Comparison of ENCODE assay signal across 16 cellular contexts in the genomic region with DNA sequence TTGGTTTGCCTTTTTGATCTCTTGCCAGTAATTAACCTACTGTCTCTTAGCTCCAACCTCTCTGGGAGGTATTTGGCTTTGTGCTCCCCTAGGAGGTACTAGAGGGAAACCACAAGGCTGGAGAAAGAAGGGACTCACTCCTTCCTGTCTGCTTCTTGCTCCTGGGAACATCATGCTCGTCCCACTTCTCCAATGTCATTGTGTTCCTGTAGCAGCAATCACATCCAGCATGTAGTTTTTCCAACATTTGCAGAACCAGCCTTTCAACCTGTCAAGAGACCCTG. TPM values are rescaled to one million over a fixed set of nuclear protein-coding genes. Genes with fewer than 3 reads are reported as not detected.
DNase-seq lines count a peak whose midpoint lies in the region; ATAC-seq and TF ChIP-seq lines count a peak whose summit lies in the region.
"Had no signal": no experiment of that assay in that cellular context is flagged by ENCODE, and none has a peak within 500 bp of the region (broad histone marks: within the 10 kb centered on the region; RNA-seq: fewer than 3 reads in every experiment).

No MANE protein-coding gene starts in this region.

- peak overlapping the region; percentile 31 for H3K4me3 ChIP-seq in CD8-positive, alpha-beta T cell (ENCODE audit: low read depth, low read length)
- no peak overlapping the region for H3K4me3 ChIP-seq in mesendoderm (ENCODE audit: low read length)
- H3K4me3 ChIP-seq: body of pancreas, testis had no signal

- H3K9me3 ChIP-seq in CD8-positive, alpha-beta T cell (ENCODE audit: low read length) = no peaks in the 10 kb centered on the region
- H3K9me3 ChIP-seq: body of pancreas, testis had no signal

- no peak overlapping the region for H2BK120ac ChIP-seq in mesendoderm (ENCODE audit: low read depth, low read length)

- H2BK15ac ChIP-seq in mesendoderm (replicated peaks; ENCODE audit: low read depth) = no peak overlapping the region

- H3K27me3 Mint-ChIP-seq in activated CD4-positive, alpha-beta T cell treated with anti-CD3 and anti-CD28 coated beads, Interleukin-2, amount 10 ng/mL, durations not matched to agents 7 days and 5 days = no peaks in the 10 kb centered on the region
- no peaks in the 10 kb centered on the region for H3K27me3 Mint-ChIP-seq in CD8-positive, alpha-beta T cell (ENCODE audit: low read depth)
- H3K27me3 Mint-ChIP-seq in activated CD8-positive, alpha-beta T cell treated with anti-CD3 and anti-CD28 coated beads, Interleukin-2, amount 10 ng/mL, durations not matched to agents 7 days and 5 days (ENCODE audit: low read depth) = no peaks in the 10 kb centered on the region

- H2AK5ac ChIP-seq in mesendoderm (ENCODE audit: low read length) = no peak overlapping the region

- no peak overlapping the region for H3K23ac ChIP-seq in mesendoderm (ENCODE audit: low read length)

- no peak overlapping the region for H3K4me3 Mint-ChIP-seq in activated CD4-positive, alpha-beta T cell treated with anti-CD3 and anti-CD28 coated beads, Interleukin-2, amount 10 ng/mL, durations not matched to agents 7 days and 5 days
- peak overlapping the region; percentile 74 for H3K4me3 Mint-ChIP-seq in CD8-positive, alpha-beta T cell
- H3K4me3 Mint-ChIP-seq in activated CD8-positive, alpha-beta T cell treated with anti-CD3 and anti-CD28 coated beads, Interleukin-2, amount 10 ng/mL, durations not matched to agents 7 days and 5 days = peak overlapping the region; percentile 4
- H3K4me3 Mint-ChIP-seq: IgD-negative memory B cell, nephron progenitor cell had no signal

- no peak overlapping the region for H3K4ac ChIP-seq in mesendoderm (ENCODE audit: low read depth, low read length)

- no peak overlapping the region for H3K9ac ChIP-seq in mesendoderm (ENCODE audit: low read length)
- H3K9ac ChIP-seq: parathyroid adenoma had no signal

- no peak overlapping the region for H2BK5ac ChIP-seq in mesendoderm (ENCODE audit: low read length)

- intact Hi-C loops in CD8-positive, alpha-beta T cell (cut with DNase I, micrococcal nuclease) = loop anchor here in 1 of 2 experiments (1.0 to 5.0 kb wide), 2 partner anchors 13 to 605 kb away; a partner anchor contains a TSS

- H3K18ac ChIP-seq in mesendoderm (ENCODE audit: low read length) = no peak overlapping the region

- H4K8ac ChIP-seq in mesendoderm (ENCODE audit: low read depth, low read length) = no peak overlapping the region

- TF ChIP-seq CTCF in CD8-positive, alpha-beta T cell (IDR thresholded peaks at IDR 0.05) = no peak

- no peaks in the 10 kb centered on the region for H3K79me1 ChIP-seq in mesendoderm (ENCODE audit: low read length)

- no peaks in the 10 kb centered on the region for H3K36me3 ChIP-seq in CD8-positive, alpha-beta T cell (ENCODE audit: insufficient read depth, low read length)
- no peaks in the 10 kb centered on the region for H3K36me3 ChIP-seq in mesendoderm (ENCODE audit: control insufficient read depth, insufficient read depth, low read length)
- H3K36me3 ChIP-seq: WERI-Rb-1 had no signal

- H3K27ac ChIP-seq in CD8-positive, alpha-beta T cell (ENCODE audit: low read depth, low read length) = peak overlapping the region; percentile 31
- H3K27ac ChIP-seq in mesendoderm (ENCODE audit: low read depth, low read length) = no peak overlapping the region
- H3K27ac ChIP-seq: body of pancreas, parathyroid adenoma, testis, WERI-Rb-1 had no signal

- H3K4me1 Mint-ChIP-seq in activated CD4-positive, alpha-beta T cell treated with anti-CD3 and anti-CD28 coated beads, Interleukin-2, amount 10 ng/mL, durations not matched to agents 7 days and 5 days = peaks cover 30% of the 10 kb centered on the region
- peaks cover 49% of the 10 kb centered on the region for H3K4me1 Mint-ChIP-seq in CD8-positive, alpha-beta T cell (ENCODE audit: low read depth)
- peaks cover 29% of the 10 kb centered on the region for H3K4me1 Mint-ChIP-seq in activated CD8-positive, alpha-beta T cell treated with anti-CD3 and anti-CD28 coated beads, Interleukin-2, amount 10 ng/mL, durations not matched to agents 7 days and 5 days (ENCODE audit: low read depth)
- H3K4me1 Mint-ChIP-seq: nephron progenitor cell had no signal

- CTCF ChIA-PET in activated CD4-positive, alpha-beta T cell treated with anti-CD3 and anti-CD28 coated beads, Interleukin-2, amount 10 ng/mL, durations not matched to agents 7 days and 5 days (lab: Charles Lee) = interaction anchor here (0.7 to 1.2 kb wide), 2 partner anchors 19 to 1861 kb away, joined by 4 read pairs; no protein-coding TSS in a partner anchor
- CTCF ChIA-PET in CD8-positive, alpha-beta T cell (lab: Charles Lee) = interaction anchor here (0.7 to 5.8 kb wide), 5 partner anchors 9 to 1098 kb away, joined by 3 to 48 read pairs (median 5); a partner anchor contains a TSS
- CTCF ChIA-PET in activated CD8-positive, alpha-beta T cell treated with anti-CD3 and anti-CD28 coated beads, Interleukin-2, amount 10 ng/mL, durations not matched to agents 7 days and 5 days (lab: Charles Lee) = interaction anchor here (0.6 to 2.9 kb wide), 5 partner anchors 9 to 806 kb away, joined by 3 to 15 read pairs (median 6); a partner anchor contains a TSS

- H3K4me2 ChIP-seq in mesendoderm (ENCODE audit: low read length) = no peak overlapping the region

- POLR2A ChIA-PET in activated CD4-positive, alpha-beta T cell treated with anti-CD3 and anti-CD28 coated beads, Interleukin-2, amount 10 ng/mL, durations not matched to agents 7 days and 5 days (lab: Charles Lee) = no interaction called here
- POLR2A ChIA-PET in CD8-positive, alpha-beta T cell (lab: Charles Lee) = interaction anchor here (0.6 to 1.4 kb wide), 6 partner anchors 8 to 1301 kb away, joined by 3 to 9 read pairs (median 4); a partner anchor contains a TSS
- POLR2A ChIA-PET in activated CD8-positive, alpha-beta T cell treated with anti-CD3 and anti-CD28 coated beads, Interleukin-2, amount 10 ng/mL, durations not matched to agents 7 days and 5 days (lab: Charles Lee) = interaction anchor here (1.1 kb wide), 1 partner anchor 13 kb away, joined by 5 read pairs; no protein-coding TSS in a partner anchor

- no peak for DNase-seq in activated CD4-positive, alpha-beta T cell treated with anti-CD3 and anti-CD28 coated beads, Interleukin-2, amount 10 ng/mL, durations not matched to agents 7 days and 5 days
- DNase-seq in activated CD4-positive, alpha-beta T cell treated with anti-CD3 and anti-CD28 coated beads for 1 hour = no peak
- peak in 1 of 7 experiments; percentile 49 for DNase-seq in CD8-positive, alpha-beta T cell
- no peak for DNase-seq in activated CD8-positive, alpha-beta T cell treated with anti-CD3 and anti-CD28 coated beads, Interleukin-2, amount 10 ng/mL, durations not matched to agents 7 days and 5 days
- peak; percentile 59 for DNase-seq in mesendoderm
- no peak for DNase-seq in middle frontal gyrus (ENCODE audit: extremely low spot score, low spot score)
- no peak for DNase-seq in 8988T
- DNase-seq: body of pancreas, DMS79, nephron progenitor cell, SHP77, testis, WERI-Rb-1 had no signal

- H3K27ac Mint-ChIP-seq in activated CD4-positive, alpha-beta T cell treated with anti-CD3 and anti-CD28 coated beads, Interleukin-2, amount 10 ng/mL, durations not matched to agents 7 days and 5 days = peak overlapping the region; percentile 83
- H3K27ac Mint-ChIP-seq in CD8-positive, alpha-beta T cell = peak overlapping the region; percentile 89
- peak overlapping the region; percentile 73 for H3K27ac Mint-ChIP-seq in activated CD8-positive, alpha-beta T cell treated with anti-CD3 and anti-CD28 coated beads, Interleukin-2, amount 10 ng/mL, durations not matched to agents 7 days and 5 days
- H3K27ac Mint-ChIP-seq: nephron progenitor cell had no signal

- H3K9me3 Mint-ChIP-seq in activated CD4-positive, alpha-beta T cell treated with anti-CD3 and anti-CD28 coated beads, Interleukin-2, amount 10 ng/mL, durations not matched to agents 7 days and 5 days = no peaks in the 10 kb centered on the region
- H3K9me3 Mint-ChIP-seq in CD8-positive, alpha-beta T cell = no peaks in the 10 kb centered on the region
- no peaks in the 10 kb centered on the region for H3K9me3 Mint-ChIP-seq in activated CD8-positive, alpha-beta T cell treated with anti-CD3 and anti-CD28 coated beads, Interleukin-2, amount 10 ng/mL, durations not matched to agents 7 days and 5 days (ENCODE audit: insufficient read depth)

- no peaks in the 10 kb centered on the region for H3K79me2 ChIP-seq in mesendoderm (ENCODE audit: control insufficient read depth, insufficient read depth, low read length)
- H3K79me2 ChIP-seq: parathyroid adenoma had no signal

- no peaks in the 10 kb centered on the region for H3K36me3 Mint-ChIP-seq in activated CD4-positive, alpha-beta T cell treated with anti-CD3 and anti-CD28 coated beads, Interleukin-2, amount 10 ng/mL, durations not matched to agents 7 days and 5 days (ENCODE audit: low read depth)
- H3K36me3 Mint-ChIP-seq in CD8-positive, alpha-beta T cell = no peaks in the 10 kb centered on the region
- no peaks in the 10 kb centered on the region for H3K36me3 Mint-ChIP-seq in activated CD8-positive, alpha-beta T cell treated with anti-CD3 and anti-CD28 coated beads, Interleukin-2, amount 10 ng/mL, durations not matched to agents 7 days and 5 days (ENCODE audit: low read depth)

- no peak overlapping the region for H4K5ac ChIP-seq in mesendoderm (ENCODE audit: low read length)

- no peak for ATAC-seq in CD8-positive, alpha-beta T cell
- ATAC-seq in activated CD8-positive, alpha-beta T cell treated with anti-CD3 and anti-CD28 coated beads, Interleukin-2, amount 10 ng/mL, durations not matched to agents 7 days and 5 days = no peak
- ATAC-seq in HG03378 (IDR thresholded peaks at IDR 0.05; ENCODE audit: unreplicated experiment) = no peak
- ATAC-seq: body of pancreas had no signal

- H3K27me3 ChIP-seq in CD8-positive, alpha-beta T cell (ENCODE audit: insufficient read depth, low read length) = no peaks in the 10 kb centered on the region
- H3K27me3 ChIP-seq in mesendoderm (ENCODE audit: insufficient read depth, low read length, poor library complexity) = no peaks in the 10 kb centered on the region
- H3K27me3 ChIP-seq: body of pancreas, testis had no signal

- H3K4me1 ChIP-seq in CD8-positive, alpha-beta T cell (ENCODE audit: insufficient read depth, low read length) = peaks cover 29% of the 10 kb centered on the region
- H3K4me1 ChIP-seq in mesendoderm (ENCODE audit: control insufficient read depth, low read depth, low read length) = peaks cover 9% of the 10 kb centered on the region
- H3K4me1 ChIP-seq: body of pancreas, parathyroid adenoma had no signal

- no peak overlapping the region for H3K56ac ChIP-seq in mesendoderm (ENCODE audit: low read length)

- WGBS in mesendoderm (ENCODE audit: extremely low coverage, insufficient coverage, low lambda C conversion rate) = no CpG with 5 or more reads among the region's 1 CpG

RNA-seq across cellular contexts. Expression of a gene that starts 12.9 kb away (rescaled TPM):
- 10 to 100 TPM; 69.7 to 76.2 TPM for total RNA-seq in activated CD4-positive, alpha-beta T cell treated with anti-CD3 and anti-CD28 coated beads, Interleukin-2, amount 10 ng/mL, durations not matched to agents 7 days and 5 days
- total RNA-seq in CD8-positive, alpha-beta T cell = 100 to 1,000 TPM; 143 to 144 TPM
- total RNA-seq in activated CD8-positive, alpha-beta T cell treated with anti-CD3 and anti-CD28 coated beads, Interleukin-2, amount 10 ng/mL, durations not matched to agents 7 days and 5 days = 10 to 100 TPM; 52.0 to 56.7 TPM
- polyA plus RNA-seq in mesendoderm (2013, experiment 1 of 2) = 21.0 TPM
- polyA plus RNA-seq in mesendoderm (2013, experiment 2 of 2) = 22.0 TPM
